ENCODE assay signal across 11 cellular contexts in the genomic region with DNA sequence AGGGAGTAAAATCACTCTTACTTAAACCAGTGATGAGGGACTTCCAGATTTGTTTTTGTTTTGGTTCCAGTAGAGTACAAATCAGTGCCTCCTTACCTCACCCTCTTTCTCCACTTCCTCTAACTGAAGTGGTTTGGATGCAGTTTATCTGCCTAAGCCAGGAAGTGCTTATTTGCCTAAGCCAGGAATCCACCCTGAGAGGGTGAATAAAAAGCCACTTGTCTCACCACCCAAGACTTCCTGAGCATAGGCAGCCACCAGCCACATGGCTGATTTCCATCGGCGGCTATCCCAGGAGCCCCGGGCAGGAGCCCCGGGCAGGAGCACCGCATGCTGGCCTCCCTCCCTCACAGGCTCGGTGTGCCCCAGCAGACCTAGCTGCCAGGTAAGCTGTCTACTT. TPM values are rescaled to one million over a fixed set of nuclear protein-coding genes. Genes with fewer than 3 reads are reported as not detected.
A peak's percentile ranks its signal among the peaks of the same experiment; 100 is the strongest.
DNase-seq lines count a peak whose midpoint lies in the region; ATAC-seq and TF ChIP-seq lines count a peak whose summit lies in the region.
"Had no signal": no experiment of that assay in that cellular context is flagged by ENCODE, and none has a peak within 500 bp of the region (broad histone marks: within the 10 kb centered on the region; RNA-seq: fewer than 3 reads in every experiment).

No MANE protein-coding gene starts in this region.

- no peak overlapping the region for H4K5ac ChIP-seq in H9 (ENCODE audit: insufficient read length, low read depth, low read length)

- no peak overlapping the region for H3T11ph ChIP-seq in H9 (ENCODE audit: low read length)

- no CpG with 5 or more reads among the region's 6 CpGs for WGBS in H9 (ENCODE audit: extremely low coverage, insufficient read length, low lambda C conversion rate)

- H2AK5ac ChIP-seq in H9 (ENCODE audit: insufficient read length, low read length) = no peak overlapping the region

- H2BK5ac ChIP-seq in H9 (ENCODE audit: insufficient read length, low read length) = no peak overlapping the region

- H2BK120ac ChIP-seq in H9 (ENCODE audit: low read depth, low read length, poor library complexity, severe bottlenecking) = no peak overlapping the region

- H3K4me1 Mint-ChIP-seq in Calu3 (ENCODE audit: low read depth, unreplicated experiment) = peaks cover 45% of the 10 kb centered on the region
- peaks cover 20 to 23% of the 10 kb centered on the region in 2 experiments for H3K4me1 Mint-ChIP-seq in H9

- DNase-seq in Calu3 (peak; percentile 58), SK-N-MC (ENCODE audit: low read depth, low spot score) (no peak), kidney tubule cell (ENCODE audit: low spot score) (peak; percentile 67), H9 (no peak), hippocampal formation (lab: John Stamatoyannopoulos, UW) (no peak)
- DNase-seq: NCI-H2081 had no signal

- H3K27ac ChIP-seq in HEK293 (ENCODE audit: extremely low read depth, low read depth, low read length) (no peak overlapping the region; the same call in 1 of the 2 replicates), SK-N-MC (no peak overlapping the region), H9 (ENCODE audit: insufficient read length, low read depth, low read length) (no peak overlapping the region)
- H3K27ac ChIP-seq: vagina had no signal

- H3K9me3 Mint-ChIP-seq in Calu3 (ENCODE audit: low read depth, unreplicated experiment) (no peaks in the 10 kb centered on the region), H9 (no peaks in the 10 kb centered on the region)
- H3K9me3 Mint-ChIP-seq: brain had no signal

- TF ChIP-seq CTCF in Calu3 (IDR thresholded peaks at IDR 0.05; ENCODE audit: unreplicated experiment) (no peak), HEK293 (tag by site-specific recombination; IDR thresholded peaks at IDR 0.05) (no peak), H9 (conservative IDR thresholded peaks at IDR 0.05) (no peak)

- H2AFZ ChIP-seq in H9 (ENCODE audit: low read length) = no peak overlapping the region

- H4K91ac ChIP-seq in H9 (ENCODE audit: insufficient read length, low read depth, low read length) = no peak overlapping the region

- H3K4me2 ChIP-seq in H9 (ENCODE audit: insufficient read depth, insufficient read length, low read length) = no peak overlapping the region

- H3K18ac ChIP-seq in H9 (ENCODE audit: insufficient read length, low read depth, low read length) = no peak overlapping the region

- H3K4me3 ChIP-seq in HEK293 (ENCODE audit: low read depth, low read length) (no peak overlapping the region), SK-N-MC (peak overlapping the region; percentile 50; the same call in 1 of the 2 replicates)
- H3K4me3 ChIP-seq: vagina had no signal

- H3K9ac ChIP-seq in SK-N-MC (ENCODE audit: insufficient read length) (no peak overlapping the region), H9 (ENCODE audit: extremely low read depth, insufficient read length, low read length) (no peak overlapping the region)

- H3K36me3 Mint-ChIP-seq in Calu3 (ENCODE audit: insufficient read depth, unreplicated experiment) = peaks cover 53% of the 10 kb centered on the region
- no peaks in the 10 kb centered on the region for H3K36me3 Mint-ChIP-seq in H9 (ENCODE audit: insufficient read depth in 1 of 3, low read depth in 3 of 3)

- H3K9me3 ChIP-seq in HEK293 (ENCODE audit: control insufficient read depth, insufficient read depth, low read depth, low read length) (no peaks in the 10 kb centered on the region), SK-N-MC (ENCODE audit: low read depth, low read length) (no peaks in the 10 kb centered on the region), H9 (ENCODE audit: control insufficient read depth, low read depth, low read length) (no peaks in the 10 kb centered on the region)
- H3K9me3 ChIP-seq: vagina had no signal

- no peak overlapping the region for H3K23ac ChIP-seq in H9 (ENCODE audit: insufficient read length, low read depth, low read length)

- H2BK15ac ChIP-seq in H9 (ENCODE audit: low read depth, low read length) = no peak overlapping the region

- H2BK12ac ChIP-seq in H9 (ENCODE audit: insufficient read length, low read depth, low read length) = no peak overlapping the region

- no TSS peak for BruUV-seq in Calu3 (replicated peaks; lab: Mats Ljungman, UMichigan)

- CTCF ChIA-PET in Calu3 (lab: Charles Lee) (interaction anchor here (1.0 kb wide), 1 partner anchor 12 kb away, joined by 4 read pairs; no protein-coding TSS in a partner anchor), HEK293 (lab: Yijun Ruan, JAX) (interaction anchor here (1.2 kb wide), 1 partner anchor 13 kb away, joined by 6 read pairs; no protein-coding TSS in a partner anchor)

- H3K23me2 ChIP-seq in H9 (ENCODE audit: insufficient read length, low read depth, low read length, poor library complexity, severe bottlenecking) = no peaks in the 10 kb centered on the region

- no peak overlapping the region for H3K14ac ChIP-seq in H9 (ENCODE audit: insufficient read depth, low read length)

- H3K79me2 ChIP-seq in H9 (ENCODE audit: insufficient read depth, low read length) = no peaks in the 10 kb centered on the region

- H3K27ac Mint-ChIP-seq in Calu3 (ENCODE audit: unreplicated experiment) = peak overlapping the region; percentile 91
- H3K27ac Mint-ChIP-seq in H9 = no peak overlapping the region
- H3K27ac Mint-ChIP-seq: brain had no signal

- H3K27me3 ChIP-seq in H9 (ENCODE audit: insufficient read depth, low read length) = no peaks in the 10 kb centered on the region
- H3K27me3 ChIP-seq: vagina had no signal

- no peak overlapping the region for H3K4ac ChIP-seq in H9 (ENCODE audit: low read depth, low read length)

- H3K4me1 ChIP-seq in HEK293 (ENCODE audit: control insufficient read depth, insufficient read depth, low read length) (peaks cover 41% of the 10 kb centered on the region), H9 (ENCODE audit: insufficient read depth, low read length) (no peaks in the 10 kb centered on the region; the same call in 1 of the 2 replicates)

- no peaks in the 10 kb centered on the region for H3K79me1 ChIP-seq in H9 (ENCODE audit: insufficient read depth, low read depth, low read length, poor library complexity, severe bottlenecking)

- H3K4me3 Mint-ChIP-seq in Calu3 (ENCODE audit: low read depth, unreplicated experiment) = peak overlapping the region; percentile 69
- no peak overlapping the region for H3K4me3 Mint-ChIP-seq in H9
- H3K4me3 Mint-ChIP-seq: brain had no signal

- POLR2A ChIA-PET in HEK293 (lab: Yijun Ruan, JAX) = interaction anchor here (1.5 kb wide), 1 partner anchor 11 kb away, joined by 4 read pairs; no protein-coding TSS in a partner anchor

- no peaks in the 10 kb centered on the region for H4K20me1 ChIP-seq in H9 (ENCODE audit: control insufficient read depth, insufficient read depth, insufficient read length)

- H2BK20ac ChIP-seq in H9 (ENCODE audit: low read depth, low read length, poor library complexity, severe bottlenecking) = no peak overlapping the region

- intact Hi-C loops in Calu3 (cut with micrococcal nuclease; ENCODE audit: unreplicated experiment) = no loop called here

- no peaks in the 10 kb centered on the region for H3K27me3 Mint-ChIP-seq in Calu3 (ENCODE audit: unreplicated experiment)
- H3K27me3 Mint-ChIP-seq in H9 (ENCODE audit: low read depth) = no peaks in the 10 kb centered on the region
- H3K27me3 Mint-ChIP-seq: brain had no signal

- no peak overlapping the region for H4K8ac ChIP-seq in H9 (replicated peaks; ENCODE audit: insufficient read length, low read depth, low read length)

- H3K36me3 ChIP-seq in HEK293 (ENCODE audit: control insufficient read depth in 2 of 2, insufficient read depth in 1 of 2, low read length in 2 of 2) (peaks cover 3 to 20% of the 10 kb centered on the region in 2 experiments; a peak in 2 of 3 replicates), SK-N-MC (ENCODE audit: insufficient read depth, low read length) (no peaks in the 10 kb centered on the region)
- H3K36me3 ChIP-seq: vagina had no signal

- no peak overlapping the region for H3K56ac ChIP-seq in H9 (ENCODE audit: insufficient read length, low read depth, low read length)

- ATAC-seq in HG02970 (IDR thresholded peaks at IDR 0.05; ENCODE audit: low FRiP score, unreplicated experiment) = no peak
- no peak for ATAC-seq in HG02870 (IDR thresholded peaks at IDR 0.05; ENCODE audit: unreplicated experiment)

TF ChIP-seq in HEK293, 187 proteins besides CTCF, POLR2A, EP300 and RAD21:
- TF ChIP-seq IKZF3 (tag by site-specific recombination; IDR thresholded peaks at IDR 0.05) (no peak), ZNF10 (tag by site-specific recombination; IDR thresholded peaks at IDR 0.05) (no peak), GFI1B (tag by site-specific recombination; IDR thresholded peaks at IDR 0.05) (peak; percentile 100), ZNF707 (tag by site-specific recombination; IDR thresholded peaks at IDR 0.05) (no peak), ZNF76 (tag by site-specific recombination; IDR thresholded peaks at IDR 0.05; ENCODE audit: borderline replicate concordance, low read depth) (no peak), ZEB2 (tag by site-specific recombination; IDR thresholded peaks at IDR 0.05) (no peak), ZNF426 (tag by site-specific recombination; IDR thresholded peaks at IDR 0.05) (no peak), KLF10 (tag by site-specific recombination; IDR thresholded peaks at IDR 0.05) (no peak), ZSCAN23 (tag by site-specific recombination; IDR thresholded peaks at IDR 0.05) (no peak)

RNA-seq across cellular contexts. Expression of gene LRP11, which starts 12.0 kb away (rescaled TPM):
- total RNA-seq in Calu3 (2022) = 27.4 and 31.1 TPM in 2 replicates
- 14.8 and 15.6 TPM in 2 replicates for total RNA-seq in H9 (2021)

RNA-seq across cellular contexts. Expression of gene RAET1E, which starts 45.7 kb away (rescaled TPM):
- total RNA-seq in Calu3 (2022) (0.22 TPM in 1 of 2 replicates, not detected in the other), H9 (2021) (not detected in 2 replicates)

Comparison
In these comparisons a context has a peak if more than half of its experiments do, and no peak if none do; other contexts are left out.
1. DNase-seq: peak in Calu3 (single experiment) and kidney tubule cell (single experiment); none in SK-N-MC (single experiment), H9 (single experiment) and hippocampal formation (0 of 2).